21 cellular contexts compared by ENCODE assay signal in the genomic region with DNA sequence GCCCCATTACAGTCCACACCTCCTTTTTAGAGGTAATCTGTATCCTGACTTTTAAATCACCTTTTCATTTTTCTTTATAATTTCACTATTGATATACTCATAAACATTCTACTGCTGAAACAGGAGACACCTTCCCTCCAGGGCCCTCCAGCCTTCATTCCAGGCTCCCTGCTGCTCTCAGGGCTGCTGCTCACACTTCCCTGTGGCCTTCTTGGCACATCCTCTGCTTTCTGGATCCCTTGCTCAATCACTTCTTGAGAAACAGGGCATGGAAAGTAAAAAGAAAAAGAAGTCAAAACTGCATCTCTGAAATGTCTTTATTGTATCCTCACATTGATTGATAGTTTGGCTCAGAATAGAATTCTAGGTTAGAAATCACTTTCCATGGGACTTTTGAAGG. TPM values are rescaled to one million over a fixed set of nuclear protein-coding genes. Genes with fewer than 3 reads are reported as not detected.
DNase-seq lines count a peak whose midpoint lies in the region; FAIRE-seq lines count a peak whose summit lies in the region.
"Had no signal": no experiment of that assay in that cellular context is flagged by ENCODE, and none has a peak within 500 bp of the region (broad histone marks: within the 10 kb centered on the region; RNA-seq: fewer than 3 reads in every experiment).

No MANE protein-coding gene starts in this region.

- H4K20me1 ChIP-seq in GM23248 (ENCODE audit: insufficient read depth), result no peaks in the 10 kb centered on the region

- H3K4me3 ChIP-seq in GM23248 (no peak overlapping the region), adipocyte (ENCODE audit: low read length) (no peak overlapping the region)
- H3K4me3 ChIP-seq: PC-9 had no signal

- H3K9me3 ChIP-seq in GM23248 (ENCODE audit: low read depth) (no peaks in the 10 kb centered on the region), adipocyte (ENCODE audit: control insufficient read depth, low read length) (no peaks in the 10 kb centered on the region)

- intact Hi-C loops in posterior vena cava (cut with DNase I), result no loop called here

- H3K9me2 ChIP-seq in GM23248 (ENCODE audit: insufficient read depth), result no peaks in the 10 kb centered on the region

- H3K4me1 ChIP-seq in GM23248 (ENCODE audit: insufficient read depth), result no peaks in the 10 kb centered on the region
- peaks cover 18% of the 10 kb centered on the region for H3K4me1 ChIP-seq in adipocyte (ENCODE audit: control insufficient read depth, insufficient read depth, low read length)

- in situ Hi-C loops in GM23248 (cut with MboI), result no loop called here

- no peak overlapping the region for H3K4me2 ChIP-seq in GM23248 (ENCODE audit: unreplicated experiment)
- H3K4me2 ChIP-seq: PC-9 had no signal

- no peak overlapping the region for H3K27ac ChIP-seq in GM23248
- H3K27ac ChIP-seq: PC-9 had no signal

- FAIRE-seq in RCC 7860 (lab: Jason Lieb, UNC), result no peak
- FAIRE-seq: H1 had no signal

- no peaks in the 10 kb centered on the region for H3F3A ChIP-seq in GM23248 (ENCODE audit: insufficient read depth)

- H3K9ac ChIP-seq in GM23248 (no peak overlapping the region), adipocyte (ENCODE audit: low read length) (no peak overlapping the region)

- no peaks in the 10 kb centered on the region for H3K36me3 ChIP-seq in GM23248 (ENCODE audit: low read depth)
- no peaks in the 10 kb centered on the region for H3K36me3 ChIP-seq in adipocyte (ENCODE audit: control insufficient read depth, insufficient read depth, low read length, severe bottlenecking)

- H3K27me3 ChIP-seq in GM23248 (replicated peaks; ENCODE audit: insufficient read depth) (no peaks in the 10 kb centered on the region), adipocyte (replicated peaks; ENCODE audit: control insufficient read depth, insufficient read depth, low read length) (no peaks in the 10 kb centered on the region)

- DNase-seq in GM23248, result peak; percentile 50
- peak; percentile 37 for DNase-seq in adipocyte (ENCODE audit: low read depth)
- DNase-seq in fibroblast of peridontal ligament (ENCODE audit: extremely low read depth), result peak; percentile 26
- DNase-seq in posterior vena cava (ENCODE audit: low spot score), result peak; percentile 10
- DNase-seq in UCSD-AML1 (lab: John Stamatoyannopoulos, UW; ENCODE audit: unreplicated experiment), result no peak
- DNase-seq in amygdala (lab: John Stamatoyannopoulos, UW), result no peak
- DNase-seq in RCC 7860 (ENCODE audit: low spot score), result no peak
- DNase-seq in stimulated activated CD4-positive, alpha-beta T cell treated with anti-CD3 and anti-CD28 coated beads, Interleukin-2, amount 100 ng/mL, for 24 hours, result no peak
- DNase-seq: AML-193, DMS 273 treated with DMSO at 0.1 percent for 48 hours, GF-D8, KG1, NCI-H1092 treated with DMSO at 0.1 percent for 48 hours, NCI-H1694, NCI-H510A treated with DMSO at 0.1 percent for 48 hours, PC-9 had no signal

- H3K79me2 ChIP-seq in GM23248 (ENCODE audit: insufficient read depth), result no peaks in the 10 kb centered on the region

- H2AFZ ChIP-seq in GM23248, result no peak overlapping the region
- H2AFZ ChIP-seq: PC-9 had no signal

RNA-seq across cellular contexts. Expression of a gene that starts 19.3 kb away (rescaled TPM):
- not detected in 2 replicates for total RNA-seq in GM23248 (2014; rRNA removed; shearing (Covaris generic))
- polyA plus RNA-seq in GM23248 (2016; fragmentation: Nextera tagmentation; extraction: Ambion mirVana), result not detected in 2 replicates
- total RNA-seq in posterior vena cava, result not detected
- total RNA-seq: A673, Daoy, H1, HepG2, PC-9 had no signal
- polyA plus RNA-seq: CD14-positive monocyte, HepG2 had no signal

RNA-seq across cellular contexts. Expression of a gene that starts 31.6 kb away (rescaled TPM):
- 19.0 and 26.2 TPM in 2 replicates for total RNA-seq in GM23248 (2014; rRNA removed; shearing (Covaris generic))
- 13.7 and 15.6 TPM in 2 replicates for polyA plus RNA-seq in GM23248 (2016; fragmentation: Nextera tagmentation; extraction: Ambion mirVana)
- total RNA-seq in posterior vena cava, result 10 to 100 TPM; 70.3 to 70.9 TPM

Comparison
In these comparisons a context has a peak if more than half of its experiments do, and no peak if none do; other contexts are left out.
1. DNase-seq: peak in GM23248 (single experiment), adipocyte (single experiment), fibroblast of peridontal ligament (single experiment) and posterior vena cava (single experiment); none in UCSD-AML1 (single experiment), amygdala (0 of 56), RCC 7860 (single experiment) and stimulated activated CD4-positive, alpha-beta T cell treated with anti-CD3 and anti-CD28 coated beads, Interleukin-2, amount 100 ng/mL, for 24 hours (0 of 2).